In genomic region chr9:35664531-35665470, GRCh38 we compare ENCODE assay signal across 8 cellular contexts. TPM values are rescaled to one million over a fixed set of nuclear protein-coding genes. Genes with fewer than 3 reads are reported as not detected.
DNase-seq lines count a peak whose midpoint lies in the region; ATAC-seq and TF ChIP-seq lines count a peak whose summit lies in the region.

TSS of gene ARHGEF39 (minus strand) at chr9:35665195. CDS start at chr9:35665169, 26 bp downstream.

- POLR2A ChIA-PET in Caco-2 (lab: Charles Lee): interaction anchor here (0.5 to 2.0 kb wide), 14 partner anchors 10 to 503 kb away, joined by 3 to 19 read pairs (median 4); partner anchors contain the start of genes CREB3 and TLN1

- H3K36me3 Mint-ChIP-seq in Caco-2 (ENCODE audit: insufficient read depth, unreplicated experiment): peaks cover 40% of the 10 kb centered on the region

- H3K4me3 Mint-ChIP-seq in Caco-2 (ENCODE audit: unreplicated experiment): peak within 1 kb of the TSS; percentile 83

- peak within 1 kb of the TSS; percentile 89 for H3K27ac Mint-ChIP-seq in Caco-2 (ENCODE audit: unreplicated experiment)

- intact Hi-C loops in Caco-2 (cut with micrococcal nuclease; ENCODE audit: unreplicated experiment): no loop called here

- H3K27me3 ChIP-seq in Caco-2 (replicated peaks; ENCODE audit: control insufficient read depth, insufficient read depth, low read length) (no peaks in the 10 kb centered on the region), mononuclear cell (ENCODE audit: insufficient read depth, low read length) (no peaks in the 10 kb centered on the region)

- peaks cover 27% of the 10 kb centered on the region for H3K4me1 ChIP-seq in Caco-2
- H3K4me1 ChIP-seq in mononuclear cell (ENCODE audit: insufficient read depth, low read length): peaks cover 65% of the 10 kb centered on the region

- H3K9me3 ChIP-seq in Caco-2: no peaks in the 10 kb centered on the region
- no peaks in the 10 kb centered on the region for H3K9me3 ChIP-seq in mononuclear cell (ENCODE audit: low read depth, low read length)

- DNase-seq in Caco-2: peak; percentile 86 to 92
- DNase-seq in HPDE6-E6E7 (ENCODE audit: extremely low spot score): peak; percentile 84
- DNase-seq in NOMO-1 treated with DMSO at 0.1 percent for 48 hours (lab: John Stamatoyannopoulos, UW; ENCODE audit: unreplicated experiment): peak; percentile 81
- peak; percentile 48 for DNase-seq in activated CD8-positive, alpha-beta memory T cell treated with anti-CD3 and anti-CD28 coated beads, Interleukin-2, amount 50 U/mL, for 4 hours
- DNase-seq in epidermal melanocyte (ENCODE audit: insufficient read length, low spot score): peak; percentile 96
- DNase-seq in stimulated activated naive CD4-positive, alpha-beta T cell (lab: John Stamatoyannopoulos, UW): peak; percentile 13 to 68 (median 47)

- H3K9me3 Mint-ChIP-seq in Caco-2 (ENCODE audit: unreplicated experiment): peaks cover 12% of the 10 kb centered on the region

- no peaks in the 10 kb centered on the region for H3K36me3 ChIP-seq in Caco-2 (ENCODE audit: control insufficient read depth, insufficient read depth, low read length)

- peaks cover 29% of the 10 kb centered on the region for H3K4me1 Mint-ChIP-seq in Caco-2 (ENCODE audit: low read depth, unreplicated experiment)

- BruUV-seq in Caco-2 (replicated peaks; lab: Mats Ljungman, UMichigan): TSS peak; percentile 39

- H3K4me3 ChIP-seq in Caco-2 (ENCODE audit: low read depth, low read length) (peak within 1 kb of the TSS; percentile 73), mononuclear cell (ENCODE audit: low read length) (peak within 1 kb of the TSS; percentile 47)

- TF ChIP-seq CTCF in Caco-2 (IDR thresholded peaks at IDR 0.05; ENCODE audit: insufficient read depth in 1 of 2, low read depth in 1 of 2, low read length in 1 of 2, severe bottlenecking in 1 of 2, unreplicated experiment in 1 of 2): peak in 1 of 2 experiments; percentile 57

- CTCF ChIA-PET in Caco-2 (lab: Charles Lee): interaction anchor here (0.6 to 3.7 kb wide), 9 partner anchors 19 to 125 kb away, joined by 3 to 35 read pairs (median 4); partner anchors contain the start of genes CREB3 and TLN1

- peak; percentile 88 for ATAC-seq in GM19463 (IDR thresholded peaks at IDR 0.05; ENCODE audit: unreplicated experiment)

- H3K27me3 Mint-ChIP-seq in Caco-2 (ENCODE audit: insufficient read depth, unreplicated experiment): no peaks in the 10 kb centered on the region

RNA-seq across cellular contexts. Expression of gene ARHGEF39, which starts in this region (rescaled TPM):
- total RNA-seq in Caco-2 (2022): 31.4 and 32.8 TPM in 2 replicates
- total RNA-seq in mononuclear cell: 0.10 TPM

Comparison
In these comparisons a context has a peak if more than half of its experiments do, and no peak if none do; other contexts are left out.
1. Peak in every context shown above with its lines: DNase-seq, ATAC-seq and H3K4me3 ChIP-seq.
2. RNA of gene ARHGEF39 (total RNA-seq): 31.4 to 32.8 TPM in Caco-2; 0.10 TPM in mononuclear cell (single experiment); every median in the first group is over 10 times any median in the second.